ENCODE assay signal across 8 cellular contexts in the genomic region with DNA sequence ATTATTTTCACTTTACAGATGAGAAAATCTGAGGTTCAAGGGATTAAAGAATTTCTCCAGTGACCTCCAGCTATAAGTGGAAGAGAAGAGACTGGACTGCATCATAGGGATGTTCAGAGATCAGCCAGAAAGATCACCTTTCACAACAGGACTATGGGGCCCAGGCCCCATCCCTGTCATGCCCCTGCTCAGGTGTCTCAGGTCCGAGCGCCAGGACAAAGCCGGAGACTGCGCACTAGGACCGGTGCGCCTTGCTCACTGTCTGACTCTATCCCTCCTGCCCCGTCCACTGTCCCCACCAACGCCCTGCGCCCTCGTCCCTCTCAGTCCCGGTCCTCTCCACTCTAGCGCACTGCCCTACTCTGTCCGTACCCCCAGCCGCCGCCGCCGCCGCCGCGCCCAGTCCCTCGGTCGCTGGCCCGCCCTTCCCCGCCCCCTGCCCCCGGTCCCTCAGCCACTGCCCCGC. TPM values are rescaled to one million over a fixed set of nuclear protein-coding genes. Genes with fewer than 3 reads are reported as not detected.
DNase-seq lines count a peak whose midpoint lies in the region; ATAC-seq, FAIRE-seq and TF ChIP-seq lines count a peak whose summit lies in the region.

No MANE protein-coding gene starts in this region.

- H3K9me3 ChIP-seq in A549 (no peaks in the 10 kb centered on the region), mesenchymal stem cell (ENCODE audit: control insufficient read depth, low read length) (no peaks in the 10 kb centered on the region)

- H3K27me3 ChIP-seq in mesenchymal stem cell (ENCODE audit: control insufficient read depth in 1 of 2, insufficient read depth in 1 of 2, low read length in 2 of 2), result peaks cover 0 to 39% of the 10 kb centered on the region in 2 experiments

- H3K36me3 Mint-ChIP-seq in HFFc6 (ENCODE audit: low read depth), result no peaks in the 10 kb centered on the region

- ATAC-seq in A549, result peak; percentile 86 to 87
- no peak for ATAC-seq in HG02798 (IDR thresholded peaks at IDR 0.05; ENCODE audit: poor library complexity, unreplicated experiment)
- no peak for ATAC-seq in GM21737 (IDR thresholded peaks at IDR 0.05; ENCODE audit: unreplicated experiment)

- H3K9ac ChIP-seq in mesenchymal stem cell (ENCODE audit: low read length), result no peak overlapping the region

- peaks cover 3% of the 10 kb centered on the region; the same call in 1 of the 2 replicates for H3K27me3 Mint-ChIP-seq in HFFc6 (ENCODE audit: insufficient read depth)

- H4K8ac ChIP-seq in mesenchymal stem cell (ENCODE audit: low read length), result peak overlapping the region; percentile 81

- H2AK5ac ChIP-seq in mesenchymal stem cell (ENCODE audit: low read length, severe bottlenecking), result no peak overlapping the region

- H3K4me1 ChIP-seq in A549, result no peaks in the 10 kb centered on the region
- no peaks in the 10 kb centered on the region for H3K4me1 ChIP-seq in mesenchymal stem cell (ENCODE audit: control insufficient read depth, insufficient read depth, low read depth, low read length)

- peak overlapping the region; percentile 21 for H2AFZ ChIP-seq in mesenchymal stem cell (ENCODE audit: low read depth, low read length)

- H2BK12ac ChIP-seq in mesenchymal stem cell (ENCODE audit: low read length in 2 of 2), result peak overlapping the region in 1 of 2 experiments; percentile 19

- H3K79me1 ChIP-seq in mesenchymal stem cell (replicated peaks; ENCODE audit: low read length, poor library complexity, severe bottlenecking), result no peaks in the 10 kb centered on the region

- peaks cover 10% of the 10 kb centered on the region; the same call in 1 of the 2 replicates for H3K9me3 Mint-ChIP-seq in HFFc6

- H3K23ac ChIP-seq in mesenchymal stem cell (ENCODE audit: low read length in 2 of 2), result no peak overlapping the region

- no peak overlapping the region for H2BK5ac ChIP-seq in mesenchymal stem cell (ENCODE audit: low read depth, low read length, poor library complexity, severe bottlenecking)

- DNase-seq in A549 (ENCODE audit: low read depth in 1 of 2, low spot score in 1 of 2), result no peak
- DNase-seq in HFFc6, result no peak
- no peak for DNase-seq in astrocyte of the cerebellum (ENCODE audit: low read depth)
- DNase-seq in mesenchymal stem cell, result no peak
- DNase-seq in CD1c-positive myeloid dendritic cell (ENCODE audit: extremely low spot score), result no peak
- no peak for DNase-seq in HuH-7.5 (ENCODE audit: low spot score)

- H3K4me2 ChIP-seq in A549, result peak overlapping the region; percentile 94
- H3K4me2 ChIP-seq in mesenchymal stem cell (ENCODE audit: low read length, poor library complexity, severe bottlenecking), result peak overlapping the region; percentile 41

- CTCF ChIA-PET in A549 (lab: Yijun Ruan, JAX), result interaction anchor here (1.1 to 3.8 kb wide), 6 partner anchors 11 to 244 kb away, joined by 4 to 15 read pairs (median 4); a partner anchor contains a TSS

- FAIRE-seq in A549 (lab: Jason Lieb, UNC), result no peak

- H3K4me1 Mint-ChIP-seq in HFFc6 (ENCODE audit: low read depth), result no peaks in the 10 kb centered on the region

- no peak overlapping the region for H2BK120ac ChIP-seq in mesenchymal stem cell (ENCODE audit: low read depth, low read length)

- H3K4me3 ChIP-seq in A549 (peak overlapping the region; percentile 57), astrocyte of the cerebellum (ENCODE audit: low read depth, low read length) (peak overlapping the region; percentile 35), mesenchymal stem cell (ENCODE audit: insufficient read depth in 1 of 2, low read depth in 1 of 2, low read length in 2 of 2) (peak overlapping the region; percentile 60 to 69)

- 6% methylated on average over 9 of the region's 26 CpGs for WGBS in A549 (ENCODE audit: missing lambda C conversion rate)
- WGBS in mesenchymal stem cell, result 5% methylated on average over 18 of the region's 26 CpGs

- peak overlapping the region; percentile 49 to 77; a peak in 5 of 6 replicates for H3K27ac ChIP-seq in A549
- no peak overlapping the region for H3K27ac ChIP-seq in mesenchymal stem cell (ENCODE audit: low read length, poor library complexity, severe bottlenecking)

- in situ Hi-C loops in astrocyte of the cerebellum (cut with HindIII; ENCODE audit: low sequenced_read_pairs), result no loop called here

- TF ChIP-seq POLR2A in A549 (IDR thresholded peaks at IDR 0.05; ENCODE audit: low read length), result no peak; the same call in 1 of the 2 replicates

- H3K4ac ChIP-seq in mesenchymal stem cell (ENCODE audit: low read depth in 1 of 2, low read length in 2 of 2), result peak overlapping the region in 1 of 2 experiments; percentile 29

- H2BK15ac ChIP-seq in mesenchymal stem cell (ENCODE audit: low read depth, poor library complexity, severe bottlenecking), result no peak overlapping the region

- TF ChIP-seq EP300 in A549 (IDR thresholded peaks at IDR 0.05), result no peak

- H3K18ac ChIP-seq in mesenchymal stem cell (ENCODE audit: low read depth in 1 of 2, low read length in 2 of 2), result peak overlapping the region in 1 of 2 experiments; percentile 93

- POLR2A ChIA-PET in A549 (lab: Yijun Ruan, JAX), result no interaction called here

- H3K14ac ChIP-seq in mesenchymal stem cell (ENCODE audit: low read length in 2 of 2), result peak overlapping the region in 1 of 2 experiments; percentile 98

- peak overlapping the region; percentile 71 for H3K4me3 Mint-ChIP-seq in HFFc6

- H3K36me3 ChIP-seq in mesenchymal stem cell (ENCODE audit: control insufficient read depth in 1 of 2, insufficient read depth in 2 of 2, low read depth in 1 of 2, low read length in 2 of 2), result no peaks in the 10 kb centered on the region

- peak overlapping the region; percentile 30 for H4K91ac ChIP-seq in mesenchymal stem cell (ENCODE audit: low read length)

- TF ChIP-seq CTCF in A549 (IDR thresholded peaks at IDR 0.05), result no peak
- no peak for TF ChIP-seq CTCF in HFFc6 (IDR thresholded peaks at IDR 0.05)
- TF ChIP-seq CTCF in astrocyte of the cerebellum (IDR thresholded peaks at IDR 0.05; ENCODE audit: low read depth, low read length, missing control alignments), result no peak

- TF ChIP-seq RAD21 in A549 (conservative IDR thresholded peaks at IDR 0.05 in 1 of 2, IDR thresholded peaks at IDR 0.05 in 1 of 2), result no peak

- no peak overlapping the region for H3K27ac Mint-ChIP-seq in HFFc6

TF ChIP-seq in A549, 52 proteins besides CTCF, POLR2A, EP300 and RAD21 (continues in another document):
- TF ChIP-seq EHF (CRISPR knock-in tag; IDR thresholded peaks at IDR 0.05) (no peak), MYC (IDR thresholded peaks at IDR 0.05; ENCODE audit: borderline replicate concordance, low read length) (no peak), HDAC2 (IDR thresholded peaks at IDR 0.05) (no peak), BHLHE40 (IDR thresholded peaks at IDR 0.05; ENCODE audit: low read depth, low read length) (no peak)

RNA-seq across cellular contexts. Expression of a gene that starts 0.5 kb away (rescaled TPM):
- polyA plus RNA-seq in A549 (2011; rRNA removed), result not detected in 2 replicates
- polyA plus RNA-seq in A549 (2012; cell fraction: cytosol; rRNA removed), result not detected in 2 replicates
- polyA plus RNA-seq in A549 (2012; cell fraction: nucleus; rRNA removed), result not detected in 2 replicates
- polyA plus RNA-seq in A549 (2017; fragmentation: RNase III; extraction: RNeasy Plus Mini Kit Qiagen cat#74134 plus additional on column Dnase treatment), result not detected in 3 replicates
- not detected in 2 replicates for polyA minus RNA-seq in A549 (2011; rRNA and poly(A)+ RNA removed)
- under 1 TPM; 0.35 to 0.89 (median 0.56) TPM for total RNA-seq in HFFc6 (2021; fragmentation: NEBNext Ultra II Directional; extraction: Animal tissue kit (Norgen Biotek cat#: 25700))
- 0.23 TPM for polyA plus RNA-seq in mesenchymal stem cell (2013, experiment 1 of 2)
- polyA plus RNA-seq in mesenchymal stem cell (2013, experiment 2 of 2), result 0.29 TPM

RNA-seq across cellular contexts. Expression of a gene that starts 22.0 kb away (rescaled TPM):
- polyA plus RNA-seq in A549 (2011; rRNA removed) (0.12 and 0.32 TPM in 2 replicates), A549 (2017; fragmentation: RNase III; extraction: RNeasy Plus Mini Kit Qiagen cat#74134 plus additional on column Dnase treatment) (0.09 TPM in 1 of 3 replicates, not detected in the others)
- 0.03 TPM in 1 of 2 replicates, not detected in the other for polyA plus RNA-seq in A549 (2012; cell fraction: cytosol; rRNA removed)
- 0.02 TPM in 1 of 2 replicates, not detected in the other for polyA plus RNA-seq in A549 (2012; cell fraction: nucleus; rRNA removed)
- polyA minus RNA-seq in A549 (2011; rRNA and poly(A)+ RNA removed), result 0.15 TPM in 1 of 2 replicates, not detected in the other
- not detected for total RNA-seq in HFFc6 (2021; fragmentation: NEBNext Ultra II Directional; extraction: Animal tissue kit (Norgen Biotek cat#: 25700))
- polyA plus RNA-seq in mesenchymal stem cell (2013, experiment 1 of 2), result 0.07 TPM
- polyA plus RNA-seq in mesenchymal stem cell (2013, experiment 2 of 2), result 0.03 TPM

RNA-seq across cellular contexts. Expression of a gene that starts 40.5 kb away (rescaled TPM):
- 2.9 and 3.3 TPM in 2 replicates for polyA plus RNA-seq in A549 (2011; rRNA removed)
- 2.9 and 3.4 TPM in 2 replicates for polyA plus RNA-seq in A549 (2012; cell fraction: cytosol; rRNA removed)
- 22.0 and 22.7 TPM in 2 replicates for polyA plus RNA-seq in A549 (2012; cell fraction: nucleus; rRNA removed)
- 2.8 to 3.7 TPM (median 3.4 TPM) in 3 replicates for polyA plus RNA-seq in A549 (2017; fragmentation: RNase III; extraction: RNeasy Plus Mini Kit Qiagen cat#74134 plus additional on column Dnase treatment)
- 1.6 and 1.8 TPM in 2 replicates for polyA minus RNA-seq in A549 (2011; rRNA and poly(A)+ RNA removed)
- not detected for total RNA-seq in HFFc6 (2021; fragmentation: NEBNext Ultra II Directional; extraction: Animal tissue kit (Norgen Biotek cat#: 25700))
- 1.9 TPM for polyA plus RNA-seq in mesenchymal stem cell (2013, experiment 1 of 2)
- polyA plus RNA-seq in mesenchymal stem cell (2013, experiment 2 of 2), result 1.9 TPM

RNA-seq across cellular contexts. Expression of a gene that starts 40.8 kb away (rescaled TPM):
- 1.1 and 2.0 TPM in 2 replicates for polyA plus RNA-seq in A549 (2011; rRNA removed)
- 1.3 and 2.0 TPM in 2 replicates for polyA plus RNA-seq in A549 (2012; cell fraction: cytosol; rRNA removed)
- polyA plus RNA-seq in A549 (2012; cell fraction: nucleus; rRNA removed), result 7.7 and 7.8 TPM in 2 replicates
- 3.6 to 5.2 TPM (median 4.6 TPM) in 3 replicates for polyA plus RNA-seq in A549 (2017; fragmentation: RNase III; extraction: RNeasy Plus Mini Kit Qiagen cat#74134 plus additional on column Dnase treatment)
- 1.7 and 2.4 TPM in 2 replicates for polyA minus RNA-seq in A549 (2011; rRNA and poly(A)+ RNA removed)
- 10 to 100 TPM; 12.0 to 15.3 (median 13.3) TPM for total RNA-seq in HFFc6 (2021; fragmentation: NEBNext Ultra II Directional; extraction: Animal tissue kit (Norgen Biotek cat#: 25700))
- 10.0 TPM for polyA plus RNA-seq in mesenchymal stem cell (2013, experiment 1 of 2)
- polyA plus RNA-seq in mesenchymal stem cell (2013, experiment 2 of 2), result 9.5 TPM

Comparison
In these comparisons a context has a peak if more than half of its experiments do, and no peak if none do; other contexts are left out.
1. ATAC-seq: peak in A549 (2 of 2); none in HG02798 (single experiment) and GM21737 (single experiment).
2. Peak in every context shown above with its lines, with median percentiles within 50 percentile points of each other: H3K4me3 ChIP-seq.